9 cellular contexts compared by ENCODE assay signal in genomic region chr11:191490-192478, GRCh38. TPM values are rescaled to one million over a fixed set of nuclear protein-coding genes. Genes with fewer than 3 reads are reported as not detected.
A peak's percentile ranks its signal among the peaks of the same experiment; 100 is the strongest.
DNase-seq lines count a peak whose midpoint lies in the region; ATAC-seq, FAIRE-seq and TF ChIP-seq lines count a peak whose summit lies in the region.
"Not testable (repeated sequence)": the region's sequence is repeated elsewhere in the genome, so short reads cannot be mapped to it uniquely, and the experiment has no call there.
"Had no signal": no experiment of that assay in that cellular context is flagged by ENCODE, and none has a peak within 500 bp of the region (broad histone marks: within the 10 kb centered on the region; RNA-seq: fewer than 3 reads in every experiment).

No MANE protein-coding gene starts in this region.

- H3K9ac ChIP-seq in HCT116 (ENCODE audit: low read length), result not testable (repeated sequence)

- peak; percentile 75 for FAIRE-seq in pancreas (lab: Jason Lieb, UNC)

- ATAC-seq in HCT116, result peak; percentile 64
- ATAC-seq in pancreas, result peak; percentile 66 to 85 (median 76)
- ATAC-seq in stimulated activated naive CD8-positive, alpha-beta T cell treated with anti-CD3 and anti-CD28 coated beads, Interleukin-15, Interleukin-2, amounts not matched to agents 100 U/mL and 50 U/mL, for 24 hours, result peak; percentile 55

- H3K4me1 Mint-ChIP-seq in T-helper 2 cell treated with Interferon-gamma antibody and Interleukin-4, amounts not matched to agents 5 μg/mL and 100 μg/mL, for 36 hours (ENCODE audit: low read depth), result not testable (repeated sequence)

- H4K20me1 ChIP-seq in HCT116 (ENCODE audit: insufficient read depth); hepatocyte (ENCODE audit: insufficient read depth, poor library complexity, severe bottlenecking): not testable (repeated sequence)

- RAD21 ChIA-PET in HCT116 (lab: Charles Lee; ENCODE audit: low non-redundant PET in 1 of 2, low total read pairs in 2 of 2, uncharacterized antibody in 2 of 2, unreplicated experiment in 2 of 2), result not testable (repeated sequence)

- not testable (repeated sequence) for H3K4me1 ChIP-seq in HCT116 (ENCODE audit: control insufficient read depth in 1 of 2, insufficient read depth in 2 of 2, low read length in 2 of 2); hepatocyte (ENCODE audit: insufficient read depth); pancreas

- intact Hi-C loops in HCT116 (cut with micrococcal nuclease); pancreas (cut with DNase I): not testable (repeated sequence)

- TF ChIP-seq POLR2A in HCT116 (IDR thresholded peaks at IDR 0.05; ENCODE audit: borderline replicate concordance, extremely low read depth, insufficient read depth, insufficient read length), result not testable (repeated sequence)

- CTCF ChIA-PET in BJ (lab: Yijun Ruan, JAX); HCT116 (lab: Charles Lee): not testable (repeated sequence)

- not testable (repeated sequence) for H3K4me2 ChIP-seq in HCT116 (ENCODE audit: low read length); hepatocyte

- 96% methylated on average over 4 of the region's 8 CpGs for WGBS in hepatocyte (ENCODE audit: low lambda C conversion rate, missing lambda C conversion rate)
- WGBS in pancreas, 2 donors, result 54 to 62% methylated on average over 4 to 5 of the region's 8 CpGs

- POLR2A ChIA-PET in BJ (lab: Charles Lee); HCT116 (lab: Charles Lee): not testable (repeated sequence)

- not testable (repeated sequence) for H3K9me3 Mint-ChIP-seq in T-helper 2 cell treated with Interferon-gamma antibody and Interleukin-4, amounts not matched to agents 5 μg/mL and 100 μg/mL, for 36 hours

- not testable (repeated sequence) for H3K27me3 ChIP-seq in BJ (ENCODE audit: control insufficient read depth, insufficient read depth, low read length); HCT116 (ENCODE audit: insufficient read depth, low read length); hepatocyte; pancreas

- H3K79me2 ChIP-seq in HCT116 (ENCODE audit: insufficient read depth, low read length); hepatocyte: not testable (repeated sequence)

- H3K36me3 ChIP-seq in BJ (ENCODE audit: control insufficient read depth, insufficient read depth, low read length); HCT116 (ENCODE audit: control insufficient read depth in 1 of 2, insufficient read depth in 2 of 2, low read length in 2 of 2); hepatocyte (replicated peaks; ENCODE audit: insufficient read depth, low read depth); pancreas: not testable (repeated sequence)

- H3K27ac Mint-ChIP-seq in T-helper 2 cell treated with Interferon-gamma antibody and Interleukin-4, amounts not matched to agents 5 μg/mL and 100 μg/mL, for 36 hours, result peak overlapping the region; percentile 94

- peak overlapping the region; percentile 63 for H3K4me3 Mint-ChIP-seq in T-helper 2 cell treated with Interferon-gamma antibody and Interleukin-4, amounts not matched to agents 5 μg/mL and 100 μg/mL, for 36 hours

- H3K36me3 Mint-ChIP-seq in T-helper 2 cell treated with Interferon-gamma antibody and Interleukin-4, amounts not matched to agents 5 μg/mL and 100 μg/mL, for 36 hours (ENCODE audit: low read depth), result not testable (repeated sequence)

- not testable (repeated sequence) for H3K27ac ChIP-seq in HCT116 (ENCODE audit: low read depth, low read length); hepatocyte; pancreas

- not testable (repeated sequence) for BruUV-seq in HCT116 (replicated peaks; lab: Mats Ljungman, UMichigan)

- TF ChIP-seq CTCF in BJ (IDR thresholded peaks at IDR 0.05; ENCODE audit: insufficient read depth, low read depth, low read length) (peak; percentile 32), HCT116 (IDR thresholded peaks at IDR 0.05 in 2 of 3, conservative IDR thresholded peaks at IDR 0.05 in 1 of 3; ENCODE audit: borderline replicate concordance in 1 of 3, insufficient read depth in 1 of 3, low read depth in 2 of 3, low read length in 2 of 3) (peak; percentile 15 to 32 (median 22); a peak in 3 of 6 replicates), choroid plexus epithelial cell (conservative IDR thresholded peaks at IDR 0.05; ENCODE audit: low read depth, low read length) (peak; percentile 48), hepatocyte (IDR thresholded peaks at IDR 0.05; ENCODE audit: poor library complexity) (peak; percentile 15), pancreas (IDR thresholded peaks at IDR 0.05) (peak in 2 of 4 donors; percentile 21 to 29)

- not testable (repeated sequence) for H3K9me2 ChIP-seq in HCT116 (ENCODE audit: insufficient read depth); hepatocyte (replicated peaks; ENCODE audit: insufficient read depth)

- H3K9me3 ChIP-seq in HCT116 (ENCODE audit: control insufficient read depth in 1 of 2, insufficient read depth in 1 of 2, low read depth in 1 of 2, low read length in 2 of 2); hepatocyte (ENCODE audit: low read depth); pancreas: not testable (repeated sequence)

- not testable (repeated sequence) for DNase-seq in BJ (ENCODE audit: low read depth); HCT116 (ENCODE audit: low read depth, low spot score); choroid plexus epithelial cell (ENCODE audit: low read depth); hepatocyte (ENCODE audit: low spot score)
- peak; percentile 55 for DNase-seq in T-helper 2 cell treated with Interferon-gamma antibody and Interleukin-4, amounts not matched to agents 5 μg/mL and 100 μg/mL, for 36 hours (ENCODE audit: low spot score)
- peak; percentile 5 to 54 for DNase-seq in activated T-helper 1 cell treated with anti-CD3 and anti-CD28 coated beads, Interleukin-2, amount 50 U/mL, for 16 hours (ENCODE audit: low read depth in 1 of 2, low spot score in 1 of 2)
- DNase-seq in pancreas, result peak in 3 of 6 donors; percentile 59 to 80 (median 73)
- DNase-seq in stimulated activated naive CD8-positive, alpha-beta T cell treated with anti-CD3 and anti-CD28 coated beads, Interleukin-15, Interleukin-2, amounts not matched to agents 100 U/mL and 50 U/mL, for 24 hours, result peak; percentile 45

- not testable (repeated sequence) for H2AFZ ChIP-seq in HCT116 (ENCODE audit: low read depth, low read length, poor library complexity, severe bottlenecking); hepatocyte

- H3K27me3 Mint-ChIP-seq in T-helper 2 cell treated with Interferon-gamma antibody and Interleukin-4, amounts not matched to agents 5 μg/mL and 100 μg/mL, for 36 hours (ENCODE audit: low read depth), result not testable (repeated sequence)

- peak; percentile 28; the same call in 1 of the 2 replicates for TF ChIP-seq RAD21 in HCT116 (IDR thresholded peaks at IDR 0.05; ENCODE audit: low read depth)

- H3K4me3 ChIP-seq in BJ (ENCODE audit: low read depth, low read length); HCT116 (replicated peaks in 1 of 2; ENCODE audit: low read depth in 1 of 2, low read length in 2 of 2); choroid plexus epithelial cell (ENCODE audit: low read depth, low read length); hepatocyte; pancreas: not testable (repeated sequence)

RNA-seq across cellular contexts. Expression of gene SCGB1C1, which starts 1.1 kb away (rescaled TPM):
- polyA plus RNA-seq in BJ (2011; rRNA removed) (not detected in 2 replicates), hepatocyte (not detected in 2 replicates), pancreas (1 to 10 TPM in 1 of 2 donors, not detected in 1; 1.1 TPM)
- not detected in 2 replicates for polyA minus RNA-seq in BJ (2011; rRNA and poly(A)+ RNA removed)
- total RNA-seq in HCT116 (2021; ENCODE audit: unreplicated experiment) (not detected), hepatocyte (not detected in 2 replicates), pancreas (under 1 TPM in 3 of 6 donors, not detected in 3; 0.41 to 0.70 (median 0.63) TPM)
- not detected in 2 replicates for polyA plus RNA-seq in HCT116 (2012)
- total RNA-seq: sigmoid colon had no signal
- polyA plus RNA-seq: sigmoid colon had no signal

RNA-seq across cellular contexts. Expression of gene BET1L, which starts 15.4 kb away (rescaled TPM):
- polyA plus RNA-seq in BJ (2011; rRNA removed) (69.5 and 111 TPM in 2 replicates), hepatocyte (70.5 and 76.6 TPM in 2 replicates), pancreas (10 to 100 TPM; 27.7 to 30.7 TPM)
- 60.0 and 77.1 TPM in 2 replicates for polyA minus RNA-seq in BJ (2011; rRNA and poly(A)+ RNA removed)
- total RNA-seq in HCT116 (2021; ENCODE audit: unreplicated experiment) (49.1 TPM), hepatocyte (28.6 and 33.9 TPM in 2 replicates), pancreas (10 to 100 TPM; 29.8 to 53.4 (median 48.8) TPM)
- polyA plus RNA-seq in HCT116 (2012), result 46.9 and 53.9 TPM in 2 replicates

RNA-seq across cellular contexts. Expression of gene RIC8A, which starts 15.7 kb away (rescaled TPM):
- polyA plus RNA-seq in BJ (2011; rRNA removed) (169 and 242 TPM in 2 replicates), hepatocyte (81.0 and 82.1 TPM in 2 replicates), pancreas (10 to 100 TPM; 39.6 to 47.1 TPM)
- 160 and 285 TPM in 2 replicates for polyA minus RNA-seq in BJ (2011; rRNA and poly(A)+ RNA removed)
- total RNA-seq in HCT116 (2021; ENCODE audit: unreplicated experiment) (75.2 TPM), hepatocyte (75.6 and 115 TPM in 2 replicates), pancreas (10 to 100 TPM; 29.7 to 49.3 (median 40.9) TPM)
- 46.9 and 51.6 TPM in 2 replicates for polyA plus RNA-seq in HCT116 (2012)

RNA-seq across cellular contexts. Expression of gene SIRT3, which starts 44.4 kb away (rescaled TPM):
- 18.8 and 22.2 TPM in 2 replicates for polyA plus RNA-seq in BJ (2011; rRNA removed)
- polyA minus RNA-seq in BJ (2011; rRNA and poly(A)+ RNA removed), result 7.3 and 10.7 TPM in 2 replicates
- 17.9 TPM for total RNA-seq in HCT116 (2021; ENCODE audit: unreplicated experiment)
- polyA plus RNA-seq in HCT116 (2012), result 16.4 and 19.3 TPM in 2 replicates
- total RNA-seq in hepatocyte, result 11.2 and 15.5 TPM in 2 replicates
- polyA plus RNA-seq in hepatocyte, result 23.4 and 27.4 TPM in 2 replicates
- 10 to 100 TPM in 4 of 6 donors, 1 to 10 TPM in 2; 7.7 to 13.2 (median 10.9) TPM for total RNA-seq in pancreas
- 10 to 100 TPM; 21.4 to 25.1 TPM for polyA plus RNA-seq in pancreas

RNA-seq across cellular contexts. Expression of gene PSMD13, which starts 45.0 kb away (rescaled TPM):
- polyA plus RNA-seq in BJ (2011; rRNA removed) (158 and 187 TPM in 2 replicates), hepatocyte (125 and 146 TPM in 2 replicates), pancreas (100 to 1,000 TPM in 1 of 2 donors, 10 to 100 TPM in 1; 97.5 to 118 TPM)
- polyA minus RNA-seq in BJ (2011; rRNA and poly(A)+ RNA removed), result 41.6 and 47.3 TPM in 2 replicates
- total RNA-seq in HCT116 (2021; ENCODE audit: unreplicated experiment) (179 TPM), hepatocyte (80.8 and 91.8 TPM in 2 replicates), pancreas (10 to 100 TPM; 35.5 to 48.3 (median 41.9) TPM)
- polyA plus RNA-seq in HCT116 (2012), result 146 and 190 TPM in 2 replicates
